In genomic region chr2:239103125-239104098, GRCh38 we compare ENCODE assay signal across 20 cellular contexts.
"Had no signal": no experiment of that assay in that cellular context is flagged by ENCODE, and none has a peak within 500 bp of the region (broad histone marks: within the 10 kb centered on the region; RNA-seq: fewer than 3 reads in every experiment).

No MANE protein-coding gene starts in this region.

- ATAC-seq: activated CD4-positive, alpha-beta T cell treated with anti-CD3 and anti-CD28 coated beads for 36 hours; body of pancreas; effector memory CD8-positive, alpha-beta T cell; foreskin keratinocyte; left colon; mucosa of descending colon; natural killer cell treated with Interleukin-12 subunit alpha and Interleukin-12 subunit beta and Interleukin-15 and Interleukin-18, amount 100 ng/mL, for 72 hours; right cardiac atrium; upper lobe of right lung had no signal

- H3K4me3 Mint-ChIP-seq: activated CD4-positive, alpha-beta memory T cell treated with anti-CD3 and anti-CD28 coated beads, Interleukin-2, amount 10 ng/mL, durations not matched to agents 7 days and 5 days; activated CD4-positive, alpha-beta T cell treated with anti-CD3 and anti-CD28 coated beads for 36 hours; activated naive CD4-positive, alpha-beta T cell treated with anti-CD3 and anti-CD28 coated beads, Interleukin-2, amount 50 U/mL, for 24 hours; activated T-cell treated with anti-CD3 and anti-CD28 coated beads, Interleukin-2, amount 50 U/mL, for 24 hours; effector memory CD8-positive, alpha-beta T cell; natural killer cell treated with Interleukin-12 subunit alpha and Interleukin-12 subunit beta and Interleukin-15 and Interleukin-18, amount 100 ng/mL, for 72 hours; stimulated activated naive CD8-positive, alpha-beta T cell treated with anti-CD3 and anti-CD28 coated beads, Interleukin-15, Interleukin-2, amounts not matched to agents 100 ng/mL and 50 ng/mL, for 24 hours; T-helper 1 cell treated with Interleukin-12 subunit alpha and Interleukin-12 subunit beta and Interleukin-4 antibody, amounts not matched to agents 30 μg/mL and 1 μg/mL, for 36 hours had no signal

- H3K4me1 ChIP-seq: body of pancreas, foreskin keratinocyte, upper lobe of right lung had no signal

- H3K36me3 ChIP-seq: WERI-Rb-1 had no signal

- H3K9me3 Mint-ChIP-seq: activated CD4-positive, alpha-beta memory T cell treated with anti-CD3 and anti-CD28 coated beads, Interleukin-2, amount 10 ng/mL, durations not matched to agents 7 days and 5 days; activated naive CD4-positive, alpha-beta T cell treated with anti-CD3 and anti-CD28 coated beads, Interleukin-2, amount 50 U/mL, for 24 hours; activated T-cell treated with anti-CD3 and anti-CD28 coated beads, Interleukin-2, amount 50 U/mL, for 24 hours; effector memory CD8-positive, alpha-beta T cell; natural killer cell treated with Interleukin-12 subunit alpha and Interleukin-12 subunit beta and Interleukin-15 and Interleukin-18, amount 100 ng/mL, for 72 hours; stimulated activated naive CD8-positive, alpha-beta T cell treated with anti-CD3 and anti-CD28 coated beads, Interleukin-15, Interleukin-2, amounts not matched to agents 100 ng/mL and 50 ng/mL, for 24 hours; T-helper 1 cell treated with Interleukin-12 subunit alpha and Interleukin-12 subunit beta and Interleukin-4 antibody, amounts not matched to agents 30 μg/mL and 1 μg/mL, for 36 hours had no signal

- H3K27me3 Mint-ChIP-seq: activated CD4-positive, alpha-beta memory T cell treated with anti-CD3 and anti-CD28 coated beads, Interleukin-2, amount 10 ng/mL, durations not matched to agents 7 days and 5 days; activated CD4-positive, alpha-beta T cell treated with anti-CD3 and anti-CD28 coated beads for 36 hours; activated naive CD4-positive, alpha-beta T cell treated with anti-CD3 and anti-CD28 coated beads, Interleukin-2, amount 50 U/mL, for 24 hours; activated T-cell treated with anti-CD3 and anti-CD28 coated beads, Interleukin-2, amount 50 U/mL, for 24 hours; effector memory CD8-positive, alpha-beta T cell; natural killer cell treated with Interleukin-12 subunit alpha and Interleukin-12 subunit beta and Interleukin-15 and Interleukin-18, amount 100 ng/mL, for 72 hours; stimulated activated naive CD8-positive, alpha-beta T cell treated with anti-CD3 and anti-CD28 coated beads, Interleukin-15, Interleukin-2, amounts not matched to agents 100 ng/mL and 50 ng/mL, for 24 hours had no signal

- H3K27ac Mint-ChIP-seq: activated CD4-positive, alpha-beta memory T cell treated with anti-CD3 and anti-CD28 coated beads, Interleukin-2, amount 10 ng/mL, durations not matched to agents 7 days and 5 days; activated CD4-positive, alpha-beta T cell treated with anti-CD3 and anti-CD28 coated beads for 36 hours; activated naive CD4-positive, alpha-beta T cell treated with anti-CD3 and anti-CD28 coated beads, Interleukin-2, amount 50 U/mL, for 24 hours; activated T-cell treated with anti-CD3 and anti-CD28 coated beads, Interleukin-2, amount 50 U/mL, for 24 hours; natural killer cell treated with Interleukin-12 subunit alpha and Interleukin-12 subunit beta and Interleukin-15 and Interleukin-18, amount 100 ng/mL, for 72 hours; stimulated activated naive CD8-positive, alpha-beta T cell treated with anti-CD3 and anti-CD28 coated beads, Interleukin-15, Interleukin-2, amounts not matched to agents 100 ng/mL and 50 ng/mL, for 24 hours; T-helper 1 cell treated with Interleukin-12 subunit alpha and Interleukin-12 subunit beta and Interleukin-4 antibody, amounts not matched to agents 30 μg/mL and 1 μg/mL, for 36 hours had no signal

- H3K4me3 ChIP-seq: body of pancreas, heart left ventricle, lung, mucosa of descending colon, thoracic aorta, upper lobe of right lung had no signal

- DNase-seq: activated CD4-positive, alpha-beta memory T cell treated with anti-CD3 and anti-CD28 coated beads, Interleukin-2, amount 10 ng/mL, durations not matched to agents 7 days and 5 days; activated CD4-positive, alpha-beta T cell treated with anti-CD3 and anti-CD28 coated beads for 36 hours; activated effector memory CD4-positive, alpha-beta T cell treated with Interleukin-2 at 50 U/mL for 16 hours; activated T-cell treated with anti-CD3 and anti-CD28 coated beads, Interleukin-2, amount 50 U/mL, for 24 hours; body of pancreas; cerebellar nuclear complex; effector memory CD8-positive, alpha-beta T cell; foreskin keratinocyte; heart left ventricle; left colon; mucosa of descending colon; right cardiac atrium; upper lobe of right lung; WERI-Rb-1 had no signal

- H3K27ac ChIP-seq: body of pancreas, foreskin keratinocyte, heart left ventricle, upper lobe of right lung, WERI-Rb-1 had no signal

- H3K9me3 ChIP-seq: body of pancreas, heart left ventricle, mucosa of descending colon, thoracic aorta, upper lobe of right lung had no signal

- H3K27me3 ChIP-seq: body of pancreas, foreskin keratinocyte, heart left ventricle, upper lobe of right lung had no signal

- H3K4me1 Mint-ChIP-seq: activated CD4-positive, alpha-beta memory T cell treated with anti-CD3 and anti-CD28 coated beads, Interleukin-2, amount 10 ng/mL, durations not matched to agents 7 days and 5 days; activated CD4-positive, alpha-beta T cell treated with anti-CD3 and anti-CD28 coated beads for 36 hours; activated naive CD4-positive, alpha-beta T cell treated with anti-CD3 and anti-CD28 coated beads, Interleukin-2, amount 50 U/mL, for 24 hours had no signal

- H3K36me3 Mint-ChIP-seq: natural killer cell treated with Interleukin-12 subunit alpha and Interleukin-12 subunit beta and Interleukin-15 and Interleukin-18, amount 100 ng/mL, for 72 hours had no signal
